In genomic region chr12:101599771-101600486, GRCh38 we compare ENCODE assay signal across 2 cellular contexts.
TF ChIP-seq lines count a peak whose summit lies in the region.

No MANE protein-coding gene starts in this region.

TF ChIP-seq in GM23338, 12 proteins besides CTCF, POLR2A, EP300 and RAD21:
- no peak for TF ChIP-seq CREB1 (CRISPR knock-in tag; IDR thresholded peaks at IDR 0.05; ENCODE audit: low read depth)
- no peak for TF ChIP-seq NANOG (IDR thresholded peaks at IDR 0.05; ENCODE audit: borderline replicate concordance)
- TF ChIP-seq ETS1 (IDR thresholded peaks at IDR 0.05), result no peak
- TF ChIP-seq, protein P1, sequence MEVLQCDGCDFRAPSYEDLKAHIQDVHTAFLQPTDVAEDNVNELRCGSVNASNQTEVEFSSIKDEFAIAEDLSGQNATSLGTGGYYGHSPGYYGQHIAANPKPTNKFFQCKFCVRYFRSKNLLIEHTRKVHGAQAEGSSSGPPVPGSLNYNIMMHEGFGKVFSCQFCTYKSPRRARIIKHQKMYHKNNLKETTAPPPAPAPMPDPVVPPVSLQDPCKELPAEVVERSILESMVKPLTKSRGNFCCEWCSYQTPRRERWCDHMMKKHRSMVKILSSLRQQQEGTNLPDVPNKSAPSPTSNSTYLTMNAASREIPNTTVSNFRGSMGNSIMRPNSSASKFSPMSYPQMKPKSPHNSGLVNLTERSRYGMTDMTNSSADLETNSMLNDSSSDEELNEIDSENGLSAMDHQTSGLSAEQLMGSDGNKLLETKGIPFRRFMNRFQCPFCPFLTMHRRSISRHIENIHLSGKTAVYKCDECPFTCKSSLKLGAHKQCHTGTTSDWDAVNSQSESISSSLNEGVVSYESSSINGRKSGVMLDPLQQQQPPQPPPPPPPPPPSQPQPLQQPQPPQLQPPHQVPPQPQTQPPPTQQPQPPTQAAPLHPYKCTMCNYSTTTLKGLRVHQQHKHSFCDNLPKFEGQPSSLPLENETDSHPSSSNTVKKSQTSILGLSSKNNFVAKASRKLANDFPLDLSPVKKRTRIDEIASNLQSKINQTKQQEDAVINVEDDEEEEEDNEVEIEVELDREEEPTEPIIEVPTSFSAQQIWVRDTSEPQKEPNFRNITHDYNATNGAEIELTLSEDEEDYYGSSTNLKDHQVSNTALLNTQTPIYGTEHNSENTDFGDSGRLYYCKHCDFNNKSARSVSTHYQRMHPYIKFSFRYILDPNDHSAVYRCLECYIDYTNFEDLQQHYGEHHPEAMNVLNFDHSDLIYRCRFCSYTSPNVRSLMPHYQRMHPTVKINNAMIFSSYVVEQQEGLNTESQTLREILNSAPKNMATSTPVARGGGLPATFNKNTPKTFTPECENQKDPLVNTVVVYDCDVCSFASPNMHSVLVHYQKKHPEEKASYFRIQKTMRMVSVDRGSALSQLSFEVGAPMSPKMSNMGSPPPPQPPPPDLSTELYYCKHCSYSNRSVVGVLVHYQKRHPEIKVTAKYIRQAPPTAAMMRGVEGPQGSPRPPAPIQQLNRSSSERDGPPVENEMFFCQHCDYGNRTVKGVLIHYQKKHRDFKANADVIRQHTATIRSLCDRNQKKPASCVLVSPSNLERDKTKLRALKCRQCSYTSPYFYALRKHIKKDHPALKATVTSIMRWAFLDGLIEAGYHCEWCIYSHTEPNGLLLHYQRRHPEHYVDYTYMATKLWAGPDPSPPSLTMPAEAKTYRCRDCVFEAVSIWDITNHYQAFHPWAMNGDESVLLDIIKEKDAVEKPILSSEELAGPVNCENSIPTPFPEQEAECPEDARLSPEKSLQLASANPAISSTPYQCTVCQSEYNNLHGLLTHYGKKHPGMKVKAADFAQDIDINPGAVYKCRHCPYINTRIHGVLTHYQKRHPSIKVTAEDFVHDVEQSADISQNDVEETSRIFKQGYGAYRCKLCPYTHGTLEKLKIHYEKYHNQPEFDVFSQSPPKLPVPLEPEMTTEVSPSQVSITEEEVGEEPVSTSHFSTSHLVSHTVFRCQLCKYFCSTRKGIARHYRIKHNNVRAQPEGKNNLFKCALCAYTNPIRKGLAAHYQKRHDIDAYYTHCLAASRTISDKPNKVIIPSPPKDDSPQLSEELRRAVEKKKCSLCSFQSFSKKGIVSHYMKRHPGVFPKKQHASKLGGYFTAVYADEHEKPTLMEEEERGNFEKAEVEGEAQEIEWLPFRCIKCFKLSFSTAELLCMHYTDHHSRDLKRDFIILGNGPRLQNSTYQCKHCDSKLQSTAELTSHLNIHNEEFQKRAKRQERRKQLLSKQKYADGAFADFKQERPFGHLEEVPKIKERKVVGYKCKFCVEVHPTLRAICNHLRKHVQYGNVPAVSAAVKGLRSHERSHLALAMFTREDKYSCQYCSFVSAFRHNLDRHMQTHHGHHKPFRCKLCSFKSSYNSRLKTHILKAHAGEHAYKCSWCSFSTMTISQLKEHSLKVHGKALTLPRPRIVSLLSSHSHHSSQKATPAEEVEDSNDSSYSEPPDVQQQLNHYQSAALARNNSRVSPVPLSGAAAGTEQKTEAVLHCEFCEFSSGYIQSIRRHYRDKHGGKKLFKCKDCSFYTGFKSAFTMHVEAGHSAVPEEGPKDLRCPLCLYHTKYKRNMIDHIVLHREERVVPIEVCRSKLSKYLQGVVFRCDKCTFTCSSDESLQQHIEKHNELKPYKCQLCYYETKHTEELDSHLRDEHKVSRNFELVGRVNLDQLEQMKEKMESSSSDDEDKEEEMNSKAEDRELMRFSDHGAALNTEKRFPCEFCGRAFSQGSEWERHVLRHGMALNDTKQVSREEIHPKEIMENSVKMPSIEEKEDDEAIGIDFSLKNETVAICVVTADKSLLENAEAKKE (CRISPR knock-in tag; IDR thresholded peaks at IDR 0.05), result no peak
- TF ChIP-seq EZH2 (IDR thresholded peaks at IDR 0.05; ENCODE audit: low read depth, unreplicated experiment), result no peak
- no peak for TF ChIP-seq JUNB (IDR thresholded peaks at IDR 0.05; ENCODE audit: unreplicated experiment)
- no peak for TF ChIP-seq STAT1 (IDR thresholded peaks at IDR 0.05; ENCODE audit: unreplicated experiment)
- TF ChIP-seq POLR2AphosphoS5 (IDR thresholded peaks at IDR 0.05; ENCODE audit: low read depth), result no peak
- TF ChIP-seq, protein P2, sequence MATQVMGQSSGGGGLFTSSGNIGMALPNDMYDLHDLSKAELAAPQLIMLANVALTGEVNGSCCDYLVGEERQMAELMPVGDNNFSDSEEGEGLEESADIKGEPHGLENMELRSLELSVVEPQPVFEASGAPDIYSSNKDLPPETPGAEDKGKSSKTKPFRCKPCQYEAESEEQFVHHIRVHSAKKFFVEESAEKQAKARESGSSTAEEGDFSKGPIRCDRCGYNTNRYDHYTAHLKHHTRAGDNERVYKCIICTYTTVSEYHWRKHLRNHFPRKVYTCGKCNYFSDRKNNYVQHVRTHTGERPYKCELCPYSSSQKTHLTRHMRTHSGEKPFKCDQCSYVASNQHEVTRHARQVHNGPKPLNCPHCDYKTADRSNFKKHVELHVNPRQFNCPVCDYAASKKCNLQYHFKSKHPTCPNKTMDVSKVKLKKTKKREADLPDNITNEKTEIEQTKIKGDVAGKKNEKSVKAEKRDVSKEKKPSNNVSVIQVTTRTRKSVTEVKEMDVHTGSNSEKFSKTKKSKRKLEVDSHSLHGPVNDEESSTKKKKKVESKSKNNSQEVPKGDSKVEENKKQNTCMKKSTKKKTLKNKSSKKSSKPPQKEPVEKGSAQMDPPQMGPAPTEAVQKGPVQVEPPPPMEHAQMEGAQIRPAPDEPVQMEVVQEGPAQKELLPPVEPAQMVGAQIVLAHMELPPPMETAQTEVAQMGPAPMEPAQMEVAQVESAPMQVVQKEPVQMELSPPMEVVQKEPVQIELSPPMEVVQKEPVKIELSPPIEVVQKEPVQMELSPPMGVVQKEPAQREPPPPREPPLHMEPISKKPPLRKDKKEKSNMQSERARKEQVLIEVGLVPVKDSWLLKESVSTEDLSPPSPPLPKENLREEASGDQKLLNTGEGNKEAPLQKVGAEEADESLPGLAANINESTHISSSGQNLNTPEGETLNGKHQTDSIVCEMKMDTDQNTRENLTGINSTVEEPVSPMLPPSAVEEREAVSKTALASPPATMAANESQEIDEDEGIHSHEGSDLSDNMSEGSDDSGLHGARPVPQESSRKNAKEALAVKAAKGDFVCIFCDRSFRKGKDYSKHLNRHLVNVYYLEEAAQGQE (IDR thresholded peaks at IDR 0.05; ENCODE audit: unreplicated experiment), result no peak
- TF ChIP-seq ZNF114 (CRISPR knock-in tag; IDR thresholded peaks at IDR 0.05), result no peak
- TF ChIP-seq EZH2phosphoT487 (IDR thresholded peaks at IDR 0.05; ENCODE audit: unreplicated experiment), result no peak
- TF ChIP-seq ZNF331 (CRISPR knock-in tag; IDR thresholded peaks at IDR 0.05; ENCODE audit: low read depth), result no peak

TF ChIP-seq in HepG2, 621 proteins besides CTCF, POLR2A, EP300 and RAD21 (continues in another document):
- TF ChIP-seq, protein P3, sequence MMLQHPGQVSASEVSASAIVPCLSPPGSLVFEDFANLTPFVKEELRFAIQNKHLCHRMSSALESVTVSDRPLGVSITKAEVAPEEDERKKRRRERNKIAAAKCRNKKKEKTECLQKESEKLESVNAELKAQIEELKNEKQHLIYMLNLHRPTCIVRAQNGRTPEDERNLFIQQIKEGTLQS (CRISPR knock-in tag; IDR thresholded peaks at IDR 0.05), result peak; percentile 32; the same call in 1 of the 2 replicates
- TF ChIP-seq ATF4 (CRISPR knock-in tag; IDR thresholded peaks at IDR 0.05), result 0 out of 4 replicates have a peak, but pooled peaks of 1 of the 2 experiments have one; percentile 7
- no peak for TF ChIP-seq ZNF761 (CRISPR knock-in tag; conservative IDR thresholded peaks at IDR 0.05)
- TF ChIP-seq YEATS4 (CRISPR knock-in tag; IDR thresholded peaks at IDR 0.05; ENCODE audit: borderline replicate concordance), result peak; percentile 46; the same call in 1 of the 2 replicates
- TF ChIP-seq MED8 (CRISPR knock-in tag; IDR thresholded peaks at IDR 0.05; ENCODE audit: insufficient replicate concordance), result no peak
- no peak for TF ChIP-seq ZNF263 (CRISPR knock-in tag; IDR thresholded peaks at IDR 0.05)
- TF ChIP-seq ZNF800 (CRISPR knock-in tag; IDR thresholded peaks at IDR 0.05), result 0 out of 2 replicates have a peak, but pooled peaks have one; percentile 39
- TF ChIP-seq ZEB1 (IDR thresholded peaks at IDR 0.05; ENCODE audit: insufficient replicate concordance, low read depth), result no peak
- TF ChIP-seq TERF1 (CRISPR knock-in tag; IDR thresholded peaks at IDR 0.05), result no peak
- TF ChIP-seq ZFP36 (IDR thresholded peaks at IDR 0.05; ENCODE audit: borderline replicate concordance, low read depth, low read length, partially characterized antibody), result no peak
- TF ChIP-seq RXRB (CRISPR knock-in tag; IDR thresholded peaks at IDR 0.05; ENCODE audit: borderline replicate concordance), result peak; percentile 4; the same call in 1 of the 2 replicates
- TF ChIP-seq ZNF292 (CRISPR knock-in tag; IDR thresholded peaks at IDR 0.05; ENCODE audit: borderline replicate concordance, low read depth), result no peak
- TF ChIP-seq DZIP1 (CRISPR knock-in tag; IDR thresholded peaks at IDR 0.05), result no peak
- no peak for TF ChIP-seq SALL2 (CRISPR knock-in tag; IDR thresholded peaks at IDR 0.05)
- TF ChIP-seq ZBTB7A (CRISPR knock-in tag; IDR thresholded peaks at IDR 0.05), result no peak
- 0 out of 2 replicates have a peak, but pooled peaks have one; percentile 23 for TF ChIP-seq SMAD3 (CRISPR knock-in tag; IDR thresholded peaks at IDR 0.05)
- 0 out of 2 replicates have a peak, but pooled peaks have one; percentile 60 for TF ChIP-seq FOXJ3 (CRISPR knock-in tag; IDR thresholded peaks at IDR 0.05; ENCODE audit: borderline replicate concordance)
- TF ChIP-seq SPEN (CRISPR knock-in tag; IDR thresholded peaks at IDR 0.05; ENCODE audit: low read depth), result no peak
- no peak for TF ChIP-seq ZNF136 (CRISPR knock-in tag; IDR thresholded peaks at IDR 0.05; ENCODE audit: low read depth)
- TF ChIP-seq HNF4A (CRISPR knock-in tag; IDR thresholded peaks at IDR 0.05), result peak; percentile 49
- no peak for TF ChIP-seq TP53 (CRISPR knock-in tag; conservative IDR thresholded peaks at IDR 0.05)
- peak; percentile 50 for TF ChIP-seq MED1 (CRISPR knock-in tag; IDR thresholded peaks at IDR 0.05)
- peak; percentile 24; the same call in 1 of the 2 replicates for TF ChIP-seq ZNF205 (CRISPR knock-in tag; IDR thresholded peaks at IDR 0.05)
- no peak for TF ChIP-seq ZNF577 (CRISPR knock-in tag; IDR thresholded peaks at IDR 0.05; ENCODE audit: borderline replicate concordance, low read depth)
- TF ChIP-seq CENPX (CRISPR knock-in tag; IDR thresholded peaks at IDR 0.05), result no peak
- peak; percentile 72; the same call in 1 of the 2 replicates for TF ChIP-seq PPARG (CRISPR knock-in tag; conservative IDR thresholded peaks at IDR 0.05)
- no peak for TF ChIP-seq SP2 (CRISPR knock-in tag; IDR thresholded peaks at IDR 0.05)
- TF ChIP-seq, protein P4, sequence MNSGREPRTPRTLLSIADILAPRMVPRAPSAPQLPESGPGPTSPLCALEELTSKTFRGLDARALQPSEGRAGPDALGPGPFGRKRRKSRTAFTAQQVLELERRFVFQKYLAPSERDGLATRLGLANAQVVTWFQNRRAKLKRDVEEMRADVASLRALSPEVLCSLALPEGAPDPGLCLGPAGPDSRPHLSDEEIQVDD (CRISPR knock-in tag; IDR thresholded peaks at IDR 0.05; ENCODE audit: borderline replicate concordance), result no peak
- peak; percentile 15; the same call in 1 of the 2 replicates for TF ChIP-seq TAF1 (CRISPR knock-in tag; IDR thresholded peaks at IDR 0.05)
- TF ChIP-seq, protein P5, sequence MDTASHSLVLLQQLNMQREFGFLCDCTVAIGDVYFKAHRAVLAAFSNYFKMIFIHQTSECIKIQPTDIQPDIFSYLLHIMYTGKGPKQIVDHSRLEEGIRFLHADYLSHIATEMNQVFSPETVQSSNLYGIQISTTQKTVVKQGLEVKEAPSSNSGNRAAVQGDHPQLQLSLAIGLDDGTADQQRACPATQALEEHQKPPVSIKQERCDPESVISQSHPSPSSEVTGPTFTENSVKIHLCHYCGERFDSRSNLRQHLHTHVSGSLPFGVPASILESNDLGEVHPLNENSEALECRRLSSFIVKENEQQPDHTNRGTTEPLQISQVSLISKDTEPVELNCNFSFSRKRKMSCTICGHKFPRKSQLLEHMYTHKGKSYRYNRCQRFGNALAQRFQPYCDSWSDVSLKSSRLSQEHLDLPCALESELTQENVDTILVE (CRISPR knock-in tag; IDR thresholded peaks at IDR 0.05), result peak; percentile 34; the same call in 1 of the 2 replicates
